In the genomic region with DNA sequence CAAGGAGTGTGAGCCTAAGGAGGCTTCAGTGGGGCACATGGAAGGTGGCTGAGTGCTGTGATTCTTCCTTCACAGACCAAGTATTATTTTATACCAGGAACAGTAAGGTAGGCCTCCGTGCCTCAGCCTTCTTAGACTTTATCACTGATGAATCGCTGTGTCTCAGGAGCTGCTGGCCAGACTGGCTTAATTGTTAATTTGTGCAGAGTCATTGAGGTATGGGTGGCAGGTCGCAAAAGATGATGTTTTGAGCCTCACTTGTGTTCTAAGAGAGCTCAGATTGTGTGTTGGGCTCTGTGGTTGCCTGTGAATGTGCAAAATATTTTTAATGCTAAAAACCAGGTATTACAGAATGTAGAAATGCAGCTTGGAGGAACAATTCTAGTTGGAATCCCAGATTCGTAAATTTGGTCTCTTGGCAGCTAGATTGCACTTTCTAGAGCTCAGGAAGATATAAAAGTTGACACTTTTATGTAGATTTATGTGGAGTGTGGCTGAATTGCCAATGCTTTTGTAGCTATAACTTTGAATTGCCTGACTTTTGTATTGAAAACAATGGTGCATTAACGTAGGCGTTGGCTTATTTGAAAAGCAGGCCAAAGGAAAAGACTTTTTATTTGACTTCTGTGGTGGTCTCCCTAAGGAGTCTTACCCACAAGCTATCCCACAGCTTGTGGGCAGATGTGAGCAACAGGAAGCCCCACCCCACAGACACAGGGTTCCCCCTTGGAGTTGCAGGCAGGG, we compare ENCODE assay signal across 2 cellular contexts.
TF ChIP-seq lines count a peak whose summit lies in the region.

No MANE protein-coding gene starts in this region.

TF ChIP-seq in HEK293, 187 proteins besides CTCF, POLR2A, EP300 and RAD21 (continues in another document):
- TF ChIP-seq ZNF561 (tag by site-specific recombination; IDR thresholded peaks at IDR 0.05; ENCODE audit: borderline replicate concordance) (0 out of 2 replicates have a peak, but pooled peaks have one; percentile 34), FEZF1 (tag by site-specific recombination; IDR thresholded peaks at IDR 0.05) (peak; percentile 66), GLIS1 (tag by site-specific recombination; IDR thresholded peaks at IDR 0.05) (peak; percentile 39), ZNF423 (tag by site-specific recombination; IDR thresholded peaks at IDR 0.05) (0 out of 2 replicates have a peak, but pooled peaks have one; percentile 16), KLF1 (tag by site-specific recombination; IDR thresholded peaks at IDR 0.05) (0 out of 2 replicates have a peak, but pooled peaks have one; percentile 14), WT1 (tag by site-specific recombination; IDR thresholded peaks at IDR 0.05) (peak; percentile 46; the same call in 1 of the 2 replicates), ZSCAN30 (tag by site-specific recombination; IDR thresholded peaks at IDR 0.05) (0 out of 2 replicates have a peak, but pooled peaks have one; percentile 37), BCL11A (tag by site-specific recombination; IDR thresholded peaks at IDR 0.05; ENCODE audit: low read depth) (0 out of 2 replicates have a peak, but pooled peaks have one; percentile 39), ZFHX2 (tag by site-specific recombination; conservative IDR thresholded peaks at IDR 0.05) (peak; percentile 40), IKZF3 (tag by site-specific recombination; IDR thresholded peaks at IDR 0.05) (peak; percentile 70; the same call in 1 of the 2 replicates), ZNF792 (tag by site-specific recombination; IDR thresholded peaks at IDR 0.05) (no peak; the same call in 1 of the 2 replicates), ZNF366 (tag by site-specific recombination; conservative IDR thresholded peaks at IDR 0.05) (no peak), MEIS1 (CRISPR knock-in tag; IDR thresholded peaks at IDR 0.05; ENCODE audit: borderline replicate concordance) (no peak), ZNF596 (tag by site-specific recombination; IDR thresholded peaks at IDR 0.05) (0 out of 2 replicates have a peak, but pooled peaks have one; percentile 7), ZIC2 (tag by site-specific recombination; IDR thresholded peaks at IDR 0.05) (0 out of 2 replicates have a peak, but pooled peaks have one; percentile 10), ZNF664 (tag by site-specific recombination; IDR thresholded peaks at IDR 0.05) (peak; percentile 62; the same call in 1 of the 2 replicates), GFI1B (tag by site-specific recombination; IDR thresholded peaks at IDR 0.05) (peak; percentile 57; the same call in 1 of the 2 replicates), ZNF843 (tag by site-specific recombination; IDR thresholded peaks at IDR 0.05) (peak; percentile 82), ZNF266 (tag by site-specific recombination; IDR thresholded peaks at IDR 0.05; ENCODE audit: low read depth) (no peak), ZNF16 (tag by site-specific recombination; IDR thresholded peaks at IDR 0.05; ENCODE audit: low read depth) (no peak)
- TF ChIP-seq, protein P1, sequence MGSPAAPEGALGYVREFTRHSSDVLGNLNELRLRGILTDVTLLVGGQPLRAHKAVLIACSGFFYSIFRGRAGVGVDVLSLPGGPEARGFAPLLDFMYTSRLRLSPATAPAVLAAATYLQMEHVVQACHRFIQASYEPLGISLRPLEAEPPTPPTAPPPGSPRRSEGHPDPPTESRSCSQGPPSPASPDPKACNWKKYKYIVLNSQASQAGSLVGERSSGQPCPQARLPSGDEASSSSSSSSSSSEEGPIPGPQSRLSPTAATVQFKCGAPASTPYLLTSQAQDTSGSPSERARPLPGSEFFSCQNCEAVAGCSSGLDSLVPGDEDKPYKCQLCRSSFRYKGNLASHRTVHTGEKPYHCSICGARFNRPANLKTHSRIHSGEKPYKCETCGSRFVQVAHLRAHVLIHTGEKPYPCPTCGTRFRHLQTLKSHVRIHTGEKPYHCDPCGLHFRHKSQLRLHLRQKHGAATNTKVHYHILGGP (tag by site-specific recombination; IDR thresholded peaks at IDR 0.05): peak; percentile 79; the same call in 1 of the 2 replicates
- TF ChIP-seq, protein P2, sequence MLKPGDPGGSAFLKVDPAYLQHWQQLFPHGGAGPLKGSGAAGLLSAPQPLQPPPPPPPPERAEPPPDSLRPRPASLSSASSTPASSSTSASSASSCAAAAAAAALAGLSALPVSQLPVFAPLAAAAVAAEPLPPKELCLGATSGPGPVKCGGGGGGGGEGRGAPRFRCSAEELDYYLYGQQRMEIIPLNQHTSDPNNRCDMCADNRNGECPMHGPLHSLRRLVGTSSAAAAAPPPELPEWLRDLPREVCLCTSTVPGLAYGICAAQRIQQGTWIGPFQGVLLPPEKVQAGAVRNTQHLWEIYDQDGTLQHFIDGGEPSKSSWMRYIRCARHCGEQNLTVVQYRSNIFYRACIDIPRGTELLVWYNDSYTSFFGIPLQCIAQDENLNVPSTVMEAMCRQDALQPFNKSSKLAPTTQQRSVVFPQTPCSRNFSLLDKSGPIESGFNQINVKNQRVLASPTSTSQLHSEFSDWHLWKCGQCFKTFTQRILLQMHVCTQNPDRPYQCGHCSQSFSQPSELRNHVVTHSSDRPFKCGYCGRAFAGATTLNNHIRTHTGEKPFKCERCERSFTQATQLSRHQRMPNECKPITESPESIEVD (tag by site-specific recombination; IDR thresholded peaks at IDR 0.05): peak; percentile 99
- TF ChIP-seq, protein P3, sequence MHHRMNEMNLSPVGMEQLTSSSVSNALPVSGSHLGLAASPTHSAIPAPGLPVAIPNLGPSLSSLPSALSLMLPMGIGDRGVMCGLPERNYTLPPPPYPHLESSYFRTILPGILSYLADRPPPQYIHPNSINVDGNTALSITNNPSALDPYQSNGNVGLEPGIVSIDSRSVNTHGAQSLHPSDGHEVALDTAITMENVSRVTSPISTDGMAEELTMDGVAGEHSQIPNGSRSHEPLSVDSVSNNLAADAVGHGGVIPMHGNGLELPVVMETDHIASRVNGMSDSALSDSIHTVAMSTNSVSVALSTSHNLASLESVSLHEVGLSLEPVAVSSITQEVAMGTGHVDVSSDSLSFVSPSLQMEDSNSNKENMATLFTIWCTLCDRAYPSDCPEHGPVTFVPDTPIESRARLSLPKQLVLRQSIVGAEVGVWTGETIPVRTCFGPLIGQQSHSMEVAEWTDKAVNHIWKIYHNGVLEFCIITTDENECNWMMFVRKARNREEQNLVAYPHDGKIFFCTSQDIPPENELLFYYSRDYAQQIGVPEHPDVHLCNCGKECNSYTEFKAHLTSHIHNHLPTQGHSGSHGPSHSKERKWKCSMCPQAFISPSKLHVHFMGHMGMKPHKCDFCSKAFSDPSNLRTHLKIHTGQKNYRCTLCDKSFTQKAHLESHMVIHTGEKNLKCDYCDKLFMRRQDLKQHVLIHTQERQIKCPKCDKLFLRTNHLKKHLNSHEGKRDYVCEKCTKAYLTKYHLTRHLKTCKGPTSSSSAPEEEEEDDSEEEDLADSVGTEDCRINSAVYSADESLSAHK (tag by site-specific recombination; IDR thresholded peaks at IDR 0.05): peak; percentile 57; the same call in 1 of the 2 replicates
- TF ChIP-seq, protein P4, sequence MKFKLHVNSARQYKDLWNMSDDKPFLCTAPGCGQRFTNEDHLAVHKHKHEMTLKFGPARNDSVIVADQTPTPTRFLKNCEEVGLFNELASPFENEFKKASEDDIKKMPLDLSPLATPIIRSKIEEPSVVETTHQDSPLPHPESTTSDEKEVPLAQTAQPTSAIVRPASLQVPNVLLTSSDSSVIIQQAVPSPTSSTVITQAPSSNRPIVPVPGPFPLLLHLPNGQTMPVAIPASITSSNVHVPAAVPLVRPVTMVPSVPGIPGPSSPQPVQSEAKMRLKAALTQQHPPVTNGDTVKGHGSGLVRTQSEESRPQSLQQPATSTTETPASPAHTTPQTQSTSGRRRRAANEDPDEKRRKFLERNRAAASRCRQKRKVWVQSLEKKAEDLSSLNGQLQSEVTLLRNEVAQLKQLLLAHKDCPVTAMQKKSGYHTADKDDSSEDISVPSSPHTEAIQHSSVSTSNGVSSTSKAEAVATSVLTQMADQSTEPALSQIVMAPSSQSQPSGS (tag by site-specific recombination; IDR thresholded peaks at IDR 0.05; ENCODE audit: low read depth): no peak

TF ChIP-seq in K562, 482 proteins besides CTCF, POLR2A, EP300 and RAD21:
- TF ChIP-seq C11orf30 (IDR thresholded peaks at IDR 0.05; ENCODE audit: low read depth): peak; percentile 51
- peak; percentile 78 for TF ChIP-seq MAFG (tag; conservative IDR thresholded peaks at IDR 0.05)
- no peak for TF ChIP-seq JUND (IDR thresholded peaks at IDR 0.05; ENCODE audit: borderline replicate concordance, low read depth, low read length)
- TF ChIP-seq JUND (tag; IDR thresholded peaks at IDR 0.05; ENCODE audit: borderline replicate concordance, low read depth, low read length): no peak
- TF ChIP-seq, protein P5, sequence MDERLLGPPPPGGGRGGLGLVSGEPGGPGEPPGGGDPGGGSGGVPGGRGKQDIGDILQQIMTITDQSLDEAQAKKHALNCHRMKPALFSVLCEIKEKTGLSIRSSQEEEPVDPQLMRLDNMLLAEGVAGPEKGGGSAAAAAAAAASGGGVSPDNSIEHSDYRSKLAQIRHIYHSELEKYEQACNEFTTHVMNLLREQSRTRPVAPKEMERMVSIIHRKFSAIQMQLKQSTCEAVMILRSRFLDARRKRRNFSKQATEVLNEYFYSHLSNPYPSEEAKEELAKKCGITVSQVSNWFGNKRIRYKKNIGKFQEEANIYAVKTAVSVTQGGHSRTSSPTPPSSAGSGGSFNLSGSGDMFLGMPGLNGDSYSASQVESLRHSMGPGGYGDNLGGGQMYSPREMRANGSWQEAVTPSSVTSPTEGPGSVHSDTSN (CRISPR knock-in tag; IDR thresholded peaks at IDR 0.05; ENCODE audit: low read depth): no peak
- TF ChIP-seq, protein P5 (tag; conservative IDR thresholded peaks at IDR 0.05; ENCODE audit: low read depth): peak; percentile 61
- TF ChIP-seq NFE2 (IDR thresholded peaks at IDR 0.05; ENCODE audit: low read depth): peak; percentile 77
- TF ChIP-seq ZNF586 (CRISPR knock-in tag; conservative IDR thresholded peaks at IDR 0.05): no peak
- peak; percentile 28; the same call in 1 of the 2 replicates for TF ChIP-seq ZNF316 (IDR thresholded peaks at IDR 0.05)
- TF ChIP-seq MECOM (CRISPR knock-in tag; IDR thresholded peaks at IDR 0.05): no peak
